Comparison of ENCODE assay signal across 15 cellular contexts in genomic region chr7:24325708-24326107, GRCh38. TPM values are rescaled to one million over a fixed set of nuclear protein-coding genes. Genes with fewer than 3 reads are reported as not detected.
DNase-seq lines count a peak whose midpoint lies in the region; ATAC-seq, FAIRE-seq and TF ChIP-seq lines count a peak whose summit lies in the region.
"Had no signal": no experiment of that assay in that cellular context is flagged by ENCODE, and none has a peak within 500 bp of the region (broad histone marks: within the 10 kb centered on the region; RNA-seq: fewer than 3 reads in every experiment).

No MANE protein-coding gene starts in this region.

- H3K27me3 Mint-ChIP-seq in T-helper 17 cell: peaks cover 39% of the 10 kb centered on the region

- H3K4me3 Mint-ChIP-seq in T-helper 17 cell: no peak overlapping the region

- no peak for TF ChIP-seq CTCF in GM20000 (IDR thresholded peaks at IDR 0.05; ENCODE audit: extremely low read depth, missing control alignments)

- peak; percentile 4 for DNase-seq in GM18507 (ENCODE audit: extremely low spot score, insufficient read length, low read depth)
- peak; percentile 10 for DNase-seq in GM20000 (ENCODE audit: low spot score)
- no peak for DNase-seq in T-helper 17 cell
- no peak for DNase-seq in NCI-H1694 (lab: John Stamatoyannopoulos, UW)
- DNase-seq in NCI-H146 (lab: John Stamatoyannopoulos, UW): no peak
- no peak for DNase-seq in NCI-H146 treated with DMSO at 0.1 percent for 48 hours (lab: John Stamatoyannopoulos, UW; ENCODE audit: unreplicated experiment)
- DNase-seq in NCI-H2107 (lab: John Stamatoyannopoulos, UW): no peak
- DNase-seq: C1 segment of cervical spinal cord, left colon, NCI-H2227 treated with DMSO at 0.1 percent for 48 hours, T1000 had no signal

- no peaks in the 10 kb centered on the region for H3K4me1 Mint-ChIP-seq in T-helper 17 cell

- peak; percentile 93 for FAIRE-seq in GM18507 (lab: Jason Lieb, UNC)
- FAIRE-seq: frontal cortex had no signal

- peak; percentile 59 for ATAC-seq in HG03025 (IDR thresholded peaks at IDR 0.05; ENCODE audit: low FRiP score, unreplicated experiment)
- ATAC-seq in T-helper 17 cell: peak; percentile 35
- ATAC-seq: left colon had no signal

- no peak overlapping the region for H3K27ac Mint-ChIP-seq in T-helper 17 cell

- H3K36me3 Mint-ChIP-seq in T-helper 17 cell (ENCODE audit: low read depth): no peaks in the 10 kb centered on the region

- no peaks in the 10 kb centered on the region for H3K9me3 ChIP-seq in T-helper 17 cell (ENCODE audit: control insufficient read depth, low read length, poor library complexity, severe bottlenecking)

RNA-seq across cellular contexts. Expression of gene NPY, which starts 41.7 kb away (rescaled TPM):
- total RNA-seq in T-helper 17 cell: not detected
- total RNA-seq: RPMI7951, ureter had no signal

Comparison
In these comparisons a context has a peak if more than half of its experiments do, and no peak if none do; other contexts are left out.
1. DNase-seq: peak in GM18507 (single experiment) and GM20000 (single experiment); none in T-helper 17 cell (0 of 3), NCI-H1694 (single experiment), NCI-H146 (single experiment), NCI-H146 treated with DMSO at 0.1 percent for 48 hours (single experiment) and NCI-H2107 (single experiment).